Comparison of ENCODE assay signal across 17 cellular contexts in genomic region chr12:68564166-68564565, GRCh38. TPM values are rescaled to one million over a fixed set of nuclear protein-coding genes. Genes with fewer than 3 reads are reported as not detected.
A peak's percentile ranks its signal among the peaks of the same experiment; 100 is the strongest.
DNase-seq lines count a peak whose midpoint lies in the region; ATAC-seq and TF ChIP-seq lines count a peak whose summit lies in the region.
"Had no signal": no experiment of that assay in that cellular context is flagged by ENCODE, and none has a peak within 500 bp of the region (broad histone marks: within the 10 kb centered on the region; RNA-seq: fewer than 3 reads in every experiment).

No MANE protein-coding gene starts in this region.

- no peak overlapping the region for H3K27ac ChIP-seq in HEK293 (ENCODE audit: extremely low read depth, low read depth, low read length)
- H3K27ac ChIP-seq: BLaER1, KMS-11 had no signal

- TF ChIP-seq CTCF in activated CD8-positive, alpha-beta T cell treated with anti-CD3 and anti-CD28 coated beads for 36 hours (IDR thresholded peaks at IDR 0.05): no peak
- no peak for TF ChIP-seq CTCF in HEK293 (tag by site-specific recombination; IDR thresholded peaks at IDR 0.05)

- no peaks in the 10 kb centered on the region for H3K9me3 Mint-ChIP-seq in activated CD8-positive, alpha-beta T cell treated with anti-CD3 and anti-CD28 coated beads for 36 hours
- H3K9me3 Mint-ChIP-seq in activated CD8-positive, alpha-beta T cell treated with anti-CD3 and anti-CD28 coated beads, Interleukin-2, amount 10 ng/mL, durations not matched to agents 7 days and 5 days (ENCODE audit: insufficient read depth): no peaks in the 10 kb centered on the region
- H3K9me3 Mint-ChIP-seq in activated T-helper 2 cell treated with anti-CD3 and anti-CD28 coated beads, Interferon-gamma antibody, Interleukin-2, Interleukin-4, amounts not matched to agents 10 μg/mL and 5 μg/mL and 100 μg/mL, durations not matched to agents 14 hours and 24 hours and 36 hours: no peaks in the 10 kb centered on the region
- no peaks in the 10 kb centered on the region for H3K9me3 Mint-ChIP-seq in naive B cell

- H3K27me3 Mint-ChIP-seq in activated CD8-positive, alpha-beta T cell treated with anti-CD3 and anti-CD28 coated beads for 36 hours: no peaks in the 10 kb centered on the region
- H3K27me3 Mint-ChIP-seq in activated CD8-positive, alpha-beta T cell treated with anti-CD3 and anti-CD28 coated beads, Interleukin-2, amount 10 ng/mL, durations not matched to agents 7 days and 5 days (ENCODE audit: low read depth): no peaks in the 10 kb centered on the region
- H3K27me3 Mint-ChIP-seq in activated T-helper 2 cell treated with anti-CD3 and anti-CD28 coated beads, Interferon-gamma antibody, Interleukin-2, Interleukin-4, amounts not matched to agents 10 μg/mL and 5 μg/mL and 100 μg/mL, durations not matched to agents 14 hours and 24 hours and 36 hours (ENCODE audit: low read depth): no peaks in the 10 kb centered on the region
- H3K27me3 Mint-ChIP-seq in naive B cell: no peaks in the 10 kb centered on the region

- H3K4me3 ChIP-seq in HEK293 (ENCODE audit: low read depth, low read length): no peak overlapping the region
- H3K4me3 ChIP-seq: BLaER1 had no signal

- POLR2A ChIA-PET in activated CD8-positive, alpha-beta T cell treated with anti-CD3 and anti-CD28 coated beads for 36 hours (lab: Charles Lee): no interaction called here
- POLR2A ChIA-PET in activated CD8-positive, alpha-beta T cell treated with anti-CD3 and anti-CD28 coated beads, Interleukin-2, amount 10 ng/mL, durations not matched to agents 7 days and 5 days (lab: Charles Lee): interaction anchor here (1.9 kb wide), 1 partner anchor 46 kb away, joined by 6 read pairs; the partner anchor contains the start of gene RAP1B
- POLR2A ChIA-PET in HEK293 (lab: Yijun Ruan, JAX): no interaction called here

- CTCF ChIA-PET in activated CD8-positive, alpha-beta T cell treated with anti-CD3 and anti-CD28 coated beads for 36 hours (lab: Charles Lee): no interaction called here
- CTCF ChIA-PET in activated CD8-positive, alpha-beta T cell treated with anti-CD3 and anti-CD28 coated beads, Interleukin-2, amount 10 ng/mL, durations not matched to agents 7 days and 5 days (lab: Charles Lee): no interaction called here
- CTCF ChIA-PET in HEK293 (lab: Yijun Ruan, JAX): no interaction called here

- no peaks in the 10 kb centered on the region for H3K36me3 Mint-ChIP-seq in activated CD8-positive, alpha-beta T cell treated with anti-CD3 and anti-CD28 coated beads for 36 hours (ENCODE audit: low read depth)
- H3K36me3 Mint-ChIP-seq in activated CD8-positive, alpha-beta T cell treated with anti-CD3 and anti-CD28 coated beads, Interleukin-2, amount 10 ng/mL, durations not matched to agents 7 days and 5 days (ENCODE audit: low read depth): no peaks in the 10 kb centered on the region
- no peaks in the 10 kb centered on the region for H3K36me3 Mint-ChIP-seq in activated T-helper 2 cell treated with anti-CD3 and anti-CD28 coated beads, Interferon-gamma antibody, Interleukin-2, Interleukin-4, amounts not matched to agents 10 μg/mL and 5 μg/mL and 100 μg/mL, durations not matched to agents 14 hours and 24 hours and 36 hours (ENCODE audit: low read depth)
- no peaks in the 10 kb centered on the region for H3K36me3 Mint-ChIP-seq in naive B cell

- H3K4me1 ChIP-seq in HEK293 (ENCODE audit: control insufficient read depth, insufficient read depth, low read length): peaks cover 8% of the 10 kb centered on the region; the same call in 1 of the 2 replicates

- intact Hi-C loops in activated CD8-positive, alpha-beta T cell treated with anti-CD3 and anti-CD28 coated beads for 36 hours (cut with micrococcal nuclease): no loop called here
- intact Hi-C loops in activated T-helper 2 cell treated with anti-CD3 and anti-CD28 coated beads, Interferon-gamma antibody, Interleukin-2, Interleukin-4, amounts not matched to agents 10 μg/mL and 5 μg/mL and 100 μg/mL, durations not matched to agents 14 hours and 24 hours and 36 hours (cut with micrococcal nuclease): loop anchor here (2.0 kb wide), 2 partner anchors 25 to 67 kb away; no protein-coding TSS in a partner anchor

- no peak overlapping the region for H3K4me3 Mint-ChIP-seq in activated CD8-positive, alpha-beta T cell treated with anti-CD3 and anti-CD28 coated beads for 36 hours
- no peak overlapping the region for H3K4me3 Mint-ChIP-seq in activated CD8-positive, alpha-beta T cell treated with anti-CD3 and anti-CD28 coated beads, Interleukin-2, amount 10 ng/mL, durations not matched to agents 7 days and 5 days
- H3K4me3 Mint-ChIP-seq in activated T-helper 2 cell treated with anti-CD3 and anti-CD28 coated beads, Interferon-gamma antibody, Interleukin-2, Interleukin-4, amounts not matched to agents 10 μg/mL and 5 μg/mL and 100 μg/mL, durations not matched to agents 14 hours and 24 hours and 36 hours (ENCODE audit: low read depth): no peak overlapping the region
- H3K4me3 Mint-ChIP-seq in naive B cell: no peak overlapping the region

- ATAC-seq in activated CD8-positive, alpha-beta T cell treated with anti-CD3 and anti-CD28 coated beads for 36 hours: no peak
- ATAC-seq in activated CD8-positive, alpha-beta T cell treated with anti-CD3 and anti-CD28 coated beads, Interleukin-2, amount 10 ng/mL, durations not matched to agents 7 days and 5 days: no peak
- ATAC-seq in naive B cell (ENCODE audit: low read depth in 2 of 2) (no peak), GM18498 (IDR thresholded peaks at IDR 0.05; ENCODE audit: unreplicated experiment) (no peak), HG03469 (IDR thresholded peaks at IDR 0.05; ENCODE audit: unreplicated experiment) (no peak)

- peak overlapping the region; percentile 78 for H3K27ac Mint-ChIP-seq in activated CD8-positive, alpha-beta T cell treated with anti-CD3 and anti-CD28 coated beads for 36 hours
- H3K27ac Mint-ChIP-seq in activated CD8-positive, alpha-beta T cell treated with anti-CD3 and anti-CD28 coated beads, Interleukin-2, amount 10 ng/mL, durations not matched to agents 7 days and 5 days: no peak overlapping the region
- peak overlapping the region; percentile 19 for H3K27ac Mint-ChIP-seq in activated T-helper 2 cell treated with anti-CD3 and anti-CD28 coated beads, Interferon-gamma antibody, Interleukin-2, Interleukin-4, amounts not matched to agents 10 μg/mL and 5 μg/mL and 100 μg/mL, durations not matched to agents 14 hours and 24 hours and 36 hours
- peak overlapping the region in 4 of 6 donors; percentile 21 to 78 (median 41) for H3K27ac Mint-ChIP-seq in naive B cell

- no peak for DNase-seq in activated CD8-positive, alpha-beta T cell treated with anti-CD3 and anti-CD28 coated beads for 36 hours
- no peak for DNase-seq in activated CD8-positive, alpha-beta T cell treated with anti-CD3 and anti-CD28 coated beads, Interleukin-2, amount 10 ng/mL, durations not matched to agents 7 days and 5 days
- DNase-seq in activated T-helper 2 cell treated with anti-CD3 and anti-CD28 coated beads, Interferon-gamma antibody, Interleukin-2, Interleukin-4, amounts not matched to agents 10 μg/mL and 5 μg/mL and 100 μg/mL, durations not matched to agents 14 hours and 24 hours and 36 hours (ENCODE audit: low spot score): no peak
- DNase-seq in naive B cell: no peak
- DNase-seq in NCI-H226: no peak
- DNase-seq: DMS 273 treated with DMSO at 0.1 percent for 48 hours, GF-D8, GOT3, NCI-H1436, NCI-H2081, NCI-H524, Right ventricle myocardium superior had no signal

- peaks cover 35% of the 10 kb centered on the region for H3K4me1 Mint-ChIP-seq in activated CD8-positive, alpha-beta T cell treated with anti-CD3 and anti-CD28 coated beads for 36 hours (ENCODE audit: low read depth)
- H3K4me1 Mint-ChIP-seq in activated CD8-positive, alpha-beta T cell treated with anti-CD3 and anti-CD28 coated beads, Interleukin-2, amount 10 ng/mL, durations not matched to agents 7 days and 5 days (ENCODE audit: low read depth): peaks cover 37% of the 10 kb centered on the region
- peaks cover 35% of the 10 kb centered on the region for H3K4me1 Mint-ChIP-seq in activated T-helper 2 cell treated with anti-CD3 and anti-CD28 coated beads, Interferon-gamma antibody, Interleukin-2, Interleukin-4, amounts not matched to agents 10 μg/mL and 5 μg/mL and 100 μg/mL, durations not matched to agents 14 hours and 24 hours and 36 hours (ENCODE audit: low read depth)
- peaks cover 0 to 10% (median 9%) of the 10 kb centered on the region in 3 donors for H3K4me1 Mint-ChIP-seq in naive B cell

- H3K9me3 ChIP-seq in HEK293 (ENCODE audit: control insufficient read depth, insufficient read depth, low read depth, low read length): no peaks in the 10 kb centered on the region

- no peaks in the 10 kb centered on the region for H3K36me3 ChIP-seq in HEK293 (ENCODE audit: control insufficient read depth in 2 of 2, insufficient read depth in 1 of 2, low read length in 2 of 2)
- H3K36me3 ChIP-seq: BLaER1 had no signal

TF ChIP-seq in HEK293, 187 proteins besides CTCF, POLR2A, EP300 and RAD21 (continues in another document):
- no peak for TF ChIP-seq PRDM6 (tag by site-specific recombination; IDR thresholded peaks at IDR 0.05)
- peak; percentile 62 for TF ChIP-seq PRDM1 (tag by site-specific recombination; IDR thresholded peaks at IDR 0.05)
- TF ChIP-seq ZNF366 (tag by site-specific recombination; conservative IDR thresholded peaks at IDR 0.05): peak; percentile 87

RNA-seq across cellular contexts. Expression of gene RAP1B, which starts 46.5 kb away (rescaled TPM):
- 100 to 1,000 TPM; 187 to 192 TPM for total RNA-seq in activated CD8-positive, alpha-beta T cell treated with anti-CD3 and anti-CD28 coated beads for 36 hours
- total RNA-seq in activated CD8-positive, alpha-beta T cell treated with anti-CD3 and anti-CD28 coated beads, Interleukin-2, amount 10 ng/mL, durations not matched to agents 7 days and 5 days: 100 to 1,000 TPM; 256 to 268 TPM
- total RNA-seq in activated T-helper 2 cell treated with anti-CD3 and anti-CD28 coated beads, Interferon-gamma antibody, Interleukin-2, Interleukin-4, amounts not matched to agents 10 μg/mL and 5 μg/mL and 100 μg/mL, durations not matched to agents 14 hours and 24 hours and 36 hours: 174 and 182 TPM in 2 replicates
- polyA plus RNA-seq in naive B cell (ENCODE audit: low read depth in 6 of 6): 100 to 1,000 TPM; 311 to 473 (median 344) TPM
